ENCODE assay signal across 8 cellular contexts in the genomic region with DNA sequence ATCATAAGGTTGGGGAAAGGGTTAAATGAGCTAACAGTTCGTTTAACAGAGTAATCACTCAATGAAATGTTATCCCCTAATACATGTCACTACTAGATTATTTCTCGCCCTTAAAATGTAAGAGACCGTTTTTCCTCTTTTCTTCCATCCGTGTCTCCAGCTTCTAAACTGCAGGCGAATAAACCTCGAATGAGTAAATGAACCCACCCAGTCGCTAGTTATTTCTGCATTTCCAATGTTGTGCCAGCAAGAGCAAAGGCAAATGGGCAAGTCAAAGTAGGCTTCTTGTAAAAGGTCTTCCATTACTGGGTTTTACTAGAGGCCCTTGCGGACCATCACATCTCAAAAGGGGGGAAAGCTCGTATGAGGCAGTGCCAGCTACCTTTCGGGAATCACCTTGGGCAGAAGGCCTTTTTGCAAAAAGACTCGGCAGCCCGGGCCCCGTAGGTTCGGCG. TPM values are rescaled to one million over a fixed set of nuclear protein-coding genes. Genes with fewer than 3 reads are reported as not detected.
DNase-seq lines count a peak whose midpoint lies in the region; FAIRE-seq and TF ChIP-seq lines count a peak whose summit lies in the region.

No MANE protein-coding gene starts in this region.

- no peak for TF ChIP-seq CTCF in foreskin fibroblast (IDR thresholded peaks at IDR 0.05; ENCODE audit: low read depth, low read length)

- peaks cover 6% of the 10 kb centered on the region for H3K36me3 ChIP-seq in SJSA1
- no peaks in the 10 kb centered on the region for H3K36me3 ChIP-seq in small intestine (ENCODE audit: control insufficient read depth in 2 of 2, insufficient read depth in 2 of 2, low read length in 2 of 2)

- peak; percentile 35 for DNase-seq in SKM-1 treated with dmso at 0.1 percent for 144 hours (lab: John Stamatoyannopoulos, UW; ENCODE audit: unreplicated experiment)
- no peak for DNase-seq in SKM-1 (lab: John Stamatoyannopoulos, UW; ENCODE audit: unreplicated experiment)
- no peak for DNase-seq in SJSA1 (ENCODE audit: low read depth in 1 of 2, low spot score in 2 of 2)
- DNase-seq in foreskin fibroblast: no peak
- no peak for DNase-seq in small intestine
- no peak for DNase-seq in DMS53 (lab: John Stamatoyannopoulos, UW)
- no peak for DNase-seq in NCI-H774 (lab: John Stamatoyannopoulos, UW)
- no peak for DNase-seq in RCC 7860 (ENCODE audit: low spot score)

- peaks cover 15% of the 10 kb centered on the region for H3K4me1 ChIP-seq in SJSA1 (replicated peaks)
- peaks cover 5% of the 10 kb centered on the region in 2 donors for H3K4me1 ChIP-seq in small intestine (ENCODE audit: control insufficient read depth in 2 of 2, insufficient read depth in 1 of 2, low read depth in 1 of 2, low read length in 1 of 2)

- no peaks in the 10 kb centered on the region; the same call in 1 of the 2 replicates for H3K27me3 ChIP-seq in SJSA1 (replicated peaks)
- H3K27me3 ChIP-seq in small intestine (ENCODE audit: control insufficient read depth in 2 of 2, insufficient read depth in 2 of 2, low read length in 2 of 2): no peaks in the 10 kb centered on the region

- 12 to 16% (median 13%) methylated on average over 15 of the region's 15 CpGs for WGBS in small intestine, 3 donors

- H3K4me3 ChIP-seq in SJSA1: peak overlapping the region; percentile 83
- peak overlapping the region; percentile 80 to 84 for H3K4me3 ChIP-seq in foreskin fibroblast (ENCODE audit: low read depth in 1 of 2, low read length in 2 of 2)
- H3K4me3 ChIP-seq in small intestine (ENCODE audit: low read depth in 1 of 2, low read length in 2 of 2): peak overlapping the region; percentile 22 to 97

- FAIRE-seq in small intestine (lab: Jason Lieb, UNC) (no peak), RCC 7860 (lab: Jason Lieb, UNC) (no peak)

- no peaks in the 10 kb centered on the region for H3K9me3 ChIP-seq in SJSA1 (replicated peaks)
- H3K9me3 ChIP-seq in small intestine (ENCODE audit: control insufficient read depth, low read depth): no peaks in the 10 kb centered on the region

- H3K27ac ChIP-seq in SJSA1 (peak overlapping the region; percentile 49), small intestine (ENCODE audit: low read depth in 1 of 2, low read length in 1 of 2) (peak overlapping the region; percentile 95 to 98)

RNA-seq across cellular contexts. Expression of gene SMAP1, which starts 0.4 kb away (rescaled TPM):
- total RNA-seq in SJSA1 (2014; rRNA removed; shearing (Covaris generic)): 19.5 and 23.4 TPM in 2 replicates
- 10 to 100 TPM; 25.2 to 37.8 (median 36.7) TPM for polyA plus RNA-seq in small intestine
